19 cellular contexts compared by ENCODE assay signal in genomic region chr2:163373481-163373880, GRCh38.
"Had no signal": no experiment of that assay in that cellular context is flagged by ENCODE, and none has a peak within 500 bp of the region (broad histone marks: within the 10 kb centered on the region; RNA-seq: fewer than 3 reads in every experiment).

No MANE protein-coding gene starts in this region.

- DNase-seq: activated B cell treated with CpG ODN at 0.5 μM for 24 hours; activated CD4-positive, alpha-beta T cell treated with anti-CD3 and anti-CD28 coated beads for 36 hours; activated CD4-positive, alpha-beta T cell treated with anti-CD3 and anti-CD28 coated beads, Interleukin-2, amount 50 U/mL, for 4 hours; activated CD8-positive, alpha-beta memory T cell treated with anti-CD3 and anti-CD28 coated beads for 24 hours; activated CD8-positive, alpha-beta memory T cell treated with anti-CD3 and anti-CD28 coated beads, Interleukin-2, amount 50 U/mL, for 4 hours; activated T-cell treated with anti-CD3 and anti-CD28 coated beads, Interleukin-2, amount 50 U/mL, for 24 hours; aorta; caudate nucleus; dermis blood vessel endothelial cell; effector CD8-positive, alpha-beta T cell; erythroblast; foreskin fibroblast; heart right ventricle; left colon; right cardiac atrium; stimulated activated CD4-positive, alpha-beta T cell treated with anti-CD3 and anti-CD28 coated beads, Interleukin-12 subunit alpha, Interleukin-12 subunit beta, amount 100 ng/mL, for 4 hours had no signal

- ATAC-seq: activated CD4-positive, alpha-beta T cell treated with anti-CD3 and anti-CD28 coated beads for 36 hours; activated naive CD4-positive, alpha-beta T cell treated with anti-CD3 and anti-CD28 coated beads, Interleukin-2, amount 50 U/mL, for 72 hours; activated T-helper 17 cell treated with anti-CD3 and anti-CD28 coated beads, Interleukin-2, amount 50 U/mL, for 72 hours; heart right ventricle; left colon; natural killer cell treated with Interleukin-12 subunit alpha and Interleukin-12 subunit beta and Interleukin-15 and Interleukin-18, amount 100 ng/mL, for 72 hours; right cardiac atrium had no signal
